In the genomic region with DNA sequence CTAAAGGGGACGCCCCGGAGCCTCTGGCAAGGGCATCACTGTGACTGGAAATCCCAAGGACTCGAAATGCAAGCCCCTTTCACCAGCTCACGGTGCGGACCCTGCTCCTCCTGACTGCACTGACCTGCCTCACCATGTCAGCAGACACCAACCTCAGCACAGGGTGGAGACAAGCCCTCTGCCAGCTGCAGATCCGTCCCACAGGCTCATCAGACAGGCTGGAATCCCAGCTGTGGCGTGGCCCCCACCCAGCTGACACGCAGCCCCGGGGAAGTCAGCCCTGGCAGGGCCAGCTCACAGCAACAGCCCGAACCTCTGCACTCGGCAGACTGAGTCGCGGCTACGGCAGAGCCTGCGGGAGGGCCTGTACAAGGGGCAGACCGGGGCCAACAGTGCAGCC, we compare ENCODE assay signal across 17 cellular contexts. TPM values are rescaled to one million over a fixed set of nuclear protein-coding genes. Genes with fewer than 3 reads are reported as not detected.
A peak's percentile ranks its signal among the peaks of the same experiment; 100 is the strongest.
DNase-seq lines count a peak whose midpoint lies in the region; ATAC-seq and TF ChIP-seq lines count a peak whose summit lies in the region.
"Had no signal": no experiment of that assay in that cellular context is flagged by ENCODE, and none has a peak within 500 bp of the region (broad histone marks: within the 10 kb centered on the region; RNA-seq: fewer than 3 reads in every experiment).

No MANE protein-coding gene starts in this region.

- ATAC-seq in Right ventricle myocardium inferior: no peak
- ATAC-seq in right cardiac atrium: no peak
- ATAC-seq: HCT116, left lobe of liver had no signal

- no peaks in the 10 kb centered on the region for H3K9me3 ChIP-seq in right cardiac atrium (ENCODE audit: control insufficient read depth, low read length)
- H3K9me3 ChIP-seq in transverse colon: no peaks in the 10 kb centered on the region
- H3K9me3 ChIP-seq in osteoblast (ENCODE audit: low read depth, low read length): no peaks in the 10 kb centered on the region
- H3K9me3 ChIP-seq in adrenal gland (replicated peaks in 1 of 3): no peaks in the 10 kb centered on the region
- H3K9me3 ChIP-seq: esophagus muscularis mucosa had no signal

- WGBS in right cardiac atrium: 60% methylated on average over 16 of the region's 16 CpGs
- WGBS in transverse colon (ENCODE audit: low coverage in 1 of 2), 2 donors: 73% methylated on average over 13 of the region's 16 CpGs; no CpG with 5 or more reads in 1 of the 2 donors
- 84 to 92% (median 89%) methylated on average over 7 to 16 of the region's 16 CpGs for WGBS in adrenal gland, 4 donors

- H3K9me3 Mint-ChIP-seq in activated T-helper 1 cell treated with anti-CD3 and anti-CD28 coated beads, Interleukin-12 subunit alpha, Interleukin-12 subunit beta, Interleukin-2, Interleukin-4 antibody, amounts not matched to agents 30 ng/mL and 10 ng/mL and 1 ng/mL, durations not matched to agents 14 hours and 24 hours and 36 hours: no peaks in the 10 kb centered on the region
- H3K9me3 Mint-ChIP-seq: nephron had no signal

- H3K27ac Mint-ChIP-seq in activated T-helper 1 cell treated with anti-CD3 and anti-CD28 coated beads, Interleukin-12 subunit alpha, Interleukin-12 subunit beta, Interleukin-2, Interleukin-4 antibody, amounts not matched to agents 30 ng/mL and 10 ng/mL and 1 ng/mL, durations not matched to agents 14 hours and 24 hours and 36 hours: peak overlapping the region; percentile 80

- H3K4me1 ChIP-seq in right cardiac atrium (ENCODE audit: control insufficient read depth, insufficient read depth, low read length) (peaks cover 22% of the 10 kb centered on the region), transverse colon (peaks cover 39 to 56% (median 48%) of the 10 kb centered on the region in 4 donors), osteoblast (ENCODE audit: insufficient read depth, low read length) (peaks cover 20% of the 10 kb centered on the region), adrenal gland (replicated peaks in 1 of 2) (peaks cover 24 to 51% of the 10 kb centered on the region in 2 donors)

- peak overlapping the region; percentile 30 for H3K4me3 Mint-ChIP-seq in activated T-helper 1 cell treated with anti-CD3 and anti-CD28 coated beads, Interleukin-12 subunit alpha, Interleukin-12 subunit beta, Interleukin-2, Interleukin-4 antibody, amounts not matched to agents 30 ng/mL and 10 ng/mL and 1 ng/mL, durations not matched to agents 14 hours and 24 hours and 36 hours
- H3K4me3 Mint-ChIP-seq: nephron had no signal

- TF ChIP-seq CTCF in transverse colon (IDR thresholded peaks at IDR 0.05) (no peak), osteoblast (IDR thresholded peaks at IDR 0.05; ENCODE audit: extremely low read depth, low read depth, low read length) (no peak), adrenal gland (IDR thresholded peaks at IDR 0.05) (no peak)

- peaks cover 64% of the 10 kb centered on the region for H4K20me1 ChIP-seq in osteoblast (ENCODE audit: insufficient read depth, low read length)

- no peak overlapping the region for H3K4me3 ChIP-seq in right cardiac atrium (ENCODE audit: low read length)
- H3K4me3 ChIP-seq in transverse colon: no peak overlapping the region
- no peak overlapping the region for H3K4me3 ChIP-seq in osteoblast (ENCODE audit: insufficient read depth, low read length)
- H3K4me3 ChIP-seq in adrenal gland: no peak overlapping the region
- H3K4me3 ChIP-seq: esophagus muscularis mucosa had no signal

- TF ChIP-seq EP300 in transverse colon (IDR thresholded peaks at IDR 0.05; ENCODE audit: low read depth): no peak

- no peak for TF ChIP-seq POLR2A in transverse colon (IDR thresholded peaks at IDR 0.05)
- no peak for TF ChIP-seq POLR2A in adrenal gland (IDR thresholded peaks at IDR 0.05)

- H3K27me3 ChIP-seq in right cardiac atrium (ENCODE audit: control insufficient read depth, insufficient read depth) (no peaks in the 10 kb centered on the region), transverse colon (no peaks in the 10 kb centered on the region), osteoblast (ENCODE audit: insufficient read depth, low read length) (no peaks in the 10 kb centered on the region), adrenal gland (no peaks in the 10 kb centered on the region)
- H3K27me3 ChIP-seq: esophagus muscularis mucosa had no signal

- H3K4me2 ChIP-seq in osteoblast (ENCODE audit: insufficient read depth, low read length): no peak overlapping the region
- H3K4me2 ChIP-seq: KMS-11 had no signal

- H3K79me2 ChIP-seq in osteoblast (ENCODE audit: insufficient read depth, low read length): peaks cover 97% of the 10 kb centered on the region

- no peaks in the 10 kb centered on the region for H3K27me3 Mint-ChIP-seq in activated T-helper 1 cell treated with anti-CD3 and anti-CD28 coated beads, Interleukin-12 subunit alpha, Interleukin-12 subunit beta, Interleukin-2, Interleukin-4 antibody, amounts not matched to agents 30 ng/mL and 10 ng/mL and 1 ng/mL, durations not matched to agents 14 hours and 24 hours and 36 hours (ENCODE audit: insufficient read depth)

- H2AFZ ChIP-seq in osteoblast (ENCODE audit: low read length): no peak overlapping the region

- H3K36me3 Mint-ChIP-seq in activated T-helper 1 cell treated with anti-CD3 and anti-CD28 coated beads, Interleukin-12 subunit alpha, Interleukin-12 subunit beta, Interleukin-2, Interleukin-4 antibody, amounts not matched to agents 30 ng/mL and 10 ng/mL and 1 ng/mL, durations not matched to agents 14 hours and 24 hours and 36 hours (ENCODE audit: low read depth): peaks cover 43% of the 10 kb centered on the region

- no peak overlapping the region for H3K27ac ChIP-seq in right cardiac atrium (ENCODE audit: low read length)
- H3K27ac ChIP-seq in transverse colon: peak overlapping the region; percentile 5 to 54 (median 22)
- H3K27ac ChIP-seq in osteoblast (ENCODE audit: low read depth, low read length): no peak overlapping the region
- H3K27ac ChIP-seq in adrenal gland: peak overlapping the region in 1 of 5 donors; percentile 12
- H3K27ac ChIP-seq: KMS-11, VCaP had no signal

- intact Hi-C loops in cardiac septum (cut with DNase I): no loop called here
- intact Hi-C loops in Right ventricle myocardium inferior (cut with DNase I): no loop called here
- intact Hi-C loops in activated T-helper 1 cell treated with anti-CD3 and anti-CD28 coated beads, Interleukin-12 subunit alpha, Interleukin-12 subunit beta, Interleukin-2, Interleukin-4 antibody, amounts not matched to agents 30 ng/mL and 10 ng/mL and 1 ng/mL, durations not matched to agents 14 hours and 24 hours and 36 hours (cut with micrococcal nuclease): no loop called here
- intact Hi-C loops in right cardiac atrium (cut with DNase I): no loop called here
- intact Hi-C loops in transverse colon (cut with DNase I; ENCODE audit: low total_unique reads): no loop called here
- intact Hi-C loops in adrenal gland (cut with DNase I): no loop called here

- in situ Hi-C loops in transverse colon (cut with MboI; ENCODE audit: low pct_ligation_motif_present in 1 of 4, low pct_unique_long_range_greater_than_20kb in 1 of 4, low sequenced_read_pairs in 3 of 4): no loop called here

- DNase-seq in cardiac septum (ENCODE audit: low spot score) (peak; percentile 59), Right ventricle myocardium inferior (ENCODE audit: missing footprints) (no peak), right cardiac atrium (peak; percentile 14 to 70 (median 67)), transverse colon (no peak), osteoblast (ENCODE audit: insufficient read length, low spot score, missing footprints) (no peak), iPS-NIHi11 (ENCODE audit: low spot score) (no peak), adrenal gland (no peak)
- DNase-seq in activated T-helper 1 cell treated with anti-CD3 and anti-CD28 coated beads, Interleukin-12 subunit alpha, Interleukin-12 subunit beta, Interleukin-2, Interleukin-4 antibody, amounts not matched to agents 30 ng/mL and 10 ng/mL and 1 ng/mL, durations not matched to agents 14 hours and 24 hours and 36 hours (ENCODE audit: low spot score): no peak
- DNase-seq: AML-193, cortex of kidney, NCI-H1436 treated with DMSO at 0.1 percent for 48 hours had no signal

- H3K4me1 Mint-ChIP-seq in activated T-helper 1 cell treated with anti-CD3 and anti-CD28 coated beads, Interleukin-12 subunit alpha, Interleukin-12 subunit beta, Interleukin-2, Interleukin-4 antibody, amounts not matched to agents 30 ng/mL and 10 ng/mL and 1 ng/mL, durations not matched to agents 14 hours and 24 hours and 36 hours (ENCODE audit: low read depth): peaks cover 52% of the 10 kb centered on the region

- H3K36me3 ChIP-seq in transverse colon (peaks cover 0 to 43% (median 13%) of the 10 kb centered on the region in 4 donors), osteoblast (ENCODE audit: insufficient read depth, low read length) (peaks cover 64% of the 10 kb centered on the region), adrenal gland (replicated peaks in 1 of 2) (peaks cover 0 to 66% of the 10 kb centered on the region in 2 donors)

RNA-seq across cellular contexts. Expression of a gene that starts 36.8 kb away (rescaled TPM):
- total RNA-seq in cardiac septum: 18.0 TPM
- 17.5 TPM for total RNA-seq in Right ventricle myocardium inferior
- 45.5 and 46.8 TPM in 2 replicates for total RNA-seq in activated T-helper 1 cell treated with anti-CD3 and anti-CD28 coated beads, Interleukin-12 subunit alpha, Interleukin-12 subunit beta, Interleukin-2, Interleukin-4 antibody, amounts not matched to agents 30 ng/mL and 10 ng/mL and 1 ng/mL, durations not matched to agents 14 hours and 24 hours and 36 hours
- total RNA-seq in right cardiac atrium: 10 to 100 TPM; 17.7 to 19.4 (median 18.3) TPM
- 16.3 TPM for polyA plus RNA-seq in right cardiac atrium
- total RNA-seq in transverse colon: 10 to 100 TPM; 43.4 to 70.5 (median 50.3) TPM
- total RNA-seq in osteoblast: 23.5 and 25.9 TPM in 2 replicates
- total RNA-seq in adrenal gland: 10 to 100 TPM; 17.8 to 62.4 (median 28.6) TPM
- 10 to 100 TPM in 2 of 3 donors, 1 to 10 TPM in 1; 9.4 to 29.8 (median 26.9) TPM for polyA plus RNA-seq in adrenal gland

Comparison
In these comparisons a context has a peak if more than half of its experiments do, and no peak if none do; other contexts are left out.
1. DNase-seq: peak in cardiac septum (single experiment) and right cardiac atrium (3 of 3); none in Right ventricle myocardium inferior (single experiment), activated T-helper 1 cell treated with anti-CD3 and anti-CD28 coated beads, Interleukin-12 subunit alpha, Interleukin-12 subunit beta, Interleukin-2, Interleukin-4 antibody, amounts not matched to agents 30 ng/mL and 10 ng/mL and 1 ng/mL, durations not matched to agents 14 hours and 24 hours and 36 hours (single experiment), transverse colon (single experiment), osteoblast (single experiment), iPS-NIHi11 (single experiment) and adrenal gland (0 of 7).
2. H3K27ac ChIP-seq: peak in transverse colon (4 of 4); none in right cardiac atrium (single experiment) and osteoblast (single experiment).